ENCODE assay signal across 1 cellular context in the genomic region with DNA sequence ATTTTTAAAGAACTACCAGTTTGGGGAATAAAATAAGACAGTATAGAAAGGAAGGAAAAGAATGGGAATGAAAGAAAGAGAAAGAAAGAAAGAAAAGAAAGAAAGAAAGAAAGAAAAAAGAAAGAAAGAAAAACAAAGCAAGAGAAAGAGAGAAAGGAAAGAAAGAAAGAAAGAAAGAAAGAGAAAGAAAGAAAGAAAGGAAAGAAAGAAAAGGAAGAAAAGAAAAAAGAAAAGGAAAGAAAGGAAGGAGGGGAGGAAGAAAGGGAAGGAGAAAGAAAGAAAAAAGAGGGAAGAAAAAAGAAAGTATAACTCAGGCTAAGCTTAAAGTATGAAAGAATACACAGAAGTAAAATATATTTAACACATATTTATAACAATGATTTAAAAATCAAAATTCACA.
TF ChIP-seq lines count a peak whose summit lies in the region.

No MANE protein-coding gene starts in this region.

TF ChIP-seq in HEK293, 187 proteins besides CTCF, POLR2A, EP300 and RAD21:
- TF ChIP-seq ZNF366 (tag by site-specific recombination; conservative IDR thresholded peaks at IDR 0.05): peak; percentile 67
- TF ChIP-seq YY2 (tag by site-specific recombination; IDR thresholded peaks at IDR 0.05): no peak
- TF ChIP-seq ZNF19 (tag by site-specific recombination; IDR thresholded peaks at IDR 0.05; ENCODE audit: low read depth): no peak
- peak; percentile 87 for TF ChIP-seq PRDM1 (tag by site-specific recombination; IDR thresholded peaks at IDR 0.05)
